In genomic region chr2:71617266-71617665, GRCh38 we compare ENCODE assay signal across 16 cellular contexts.
DNase-seq lines count a peak whose midpoint lies in the region; ATAC-seq and TF ChIP-seq lines count a peak whose summit lies in the region.
"Had no signal": no experiment of that assay in that cellular context is flagged by ENCODE, and none has a peak within 500 bp of the region (broad histone marks: within the 10 kb centered on the region; RNA-seq: fewer than 3 reads in every experiment).

No MANE protein-coding gene starts in this region.

- CTCF ChIA-PET in activated CD8-positive, alpha-beta memory T cell treated with anti-CD3 and anti-CD28 coated beads, Interleukin-2, amount 10 ng/mL, durations not matched to agents 7 days and 5 days (lab: Charles Lee), result no interaction called here

- peak; percentile 21 for DNase-seq in activated effector memory CD4-positive, alpha-beta T cell treated with anti-CD3 and anti-CD28 coated beads, Interleukin-2, amount 50 U/mL, for 16 hours
- DNase-seq in activated effector memory CD4-positive, alpha-beta T cell treated with Interleukin-2 at 50 U/mL for 16 hours, result no peak
- peak; percentile 16 for DNase-seq in activated CD8-positive, alpha-beta memory T cell treated with anti-CD3 and anti-CD28 coated beads, Interleukin-2, amount 10 ng/mL, durations not matched to agents 7 days and 5 days
- peak; percentile 13 for DNase-seq in lung (ENCODE audit: low spot score)
- DNase-seq in testis, result peak; percentile 6
- DNase-seq in vagina (ENCODE audit: extremely low spot score in 2 of 2), result no peak
- DNase-seq: DMS 273 treated with DMSO at 0.1 percent for 48 hours, GF-D8, KG1, NCI-H1417 treated with DMSO at 0.1 percent for 48 hours, NCI-H2029, NCI-H774, RPMI8226 had no signal

- ATAC-seq in activated CD8-positive, alpha-beta memory T cell treated with anti-CD3 and anti-CD28 coated beads, Interleukin-2, amount 10 ng/mL, durations not matched to agents 7 days and 5 days, result no peak
- ATAC-seq in lung (ENCODE audit: insufficient read depth, low FRiP score) (no peak), HG03432 (IDR thresholded peaks at IDR 0.05; ENCODE audit: unreplicated experiment) (no peak)
- ATAC-seq: GM23338 had no signal

- H3K36me3 Mint-ChIP-seq in activated CD8-positive, alpha-beta memory T cell treated with anti-CD3 and anti-CD28 coated beads, Interleukin-2, amount 10 ng/mL, durations not matched to agents 7 days and 5 days, result no peaks in the 10 kb centered on the region

- H3K9me3 ChIP-seq in lung (ENCODE audit: control insufficient read depth in 2 of 2, insufficient read depth in 1 of 2, low read length in 1 of 2), result no peaks in the 10 kb centered on the region
- no peaks in the 10 kb centered on the region for H3K9me3 ChIP-seq in testis
- H3K9me3 ChIP-seq in vagina, result no peaks in the 10 kb centered on the region

- H3K27ac Mint-ChIP-seq in activated CD8-positive, alpha-beta memory T cell treated with anti-CD3 and anti-CD28 coated beads, Interleukin-2, amount 10 ng/mL, durations not matched to agents 7 days and 5 days, result no peak overlapping the region
- H3K27ac Mint-ChIP-seq: GM23338 had no signal

- H3K27me3 Mint-ChIP-seq in activated CD8-positive, alpha-beta memory T cell treated with anti-CD3 and anti-CD28 coated beads, Interleukin-2, amount 10 ng/mL, durations not matched to agents 7 days and 5 days, result no peaks in the 10 kb centered on the region

- 97 to 98% methylated on average over 5 of the region's 5 CpGs for WGBS in lung, 2 donors
- 93 to 99% methylated on average over 5 of the region's 5 CpGs for WGBS in testis, 2 donors

- TF ChIP-seq CTCF in lung (IDR thresholded peaks at IDR 0.05; ENCODE audit: control extremely low read depth, extremely low read depth) (no peak), testis (IDR thresholded peaks at IDR 0.05) (no peak), vagina (IDR thresholded peaks at IDR 0.05) (no peak)

- no peaks in the 10 kb centered on the region for H3K9me3 Mint-ChIP-seq in activated CD8-positive, alpha-beta memory T cell treated with anti-CD3 and anti-CD28 coated beads, Interleukin-2, amount 10 ng/mL, durations not matched to agents 7 days and 5 days (ENCODE audit: low read depth)
- H3K9me3 Mint-ChIP-seq: GM23338 had no signal

- H3K36me3 ChIP-seq in lung (ENCODE audit: control insufficient read depth in 2 of 2, insufficient read depth in 2 of 2, low read length in 2 of 2) (no peaks in the 10 kb centered on the region), testis (ENCODE audit: low read depth, missing control alignments) (no peaks in the 10 kb centered on the region), vagina (no peaks in the 10 kb centered on the region)

- H3K4me3 ChIP-seq in lung (no peak overlapping the region), testis (no peak overlapping the region), vagina (no peak overlapping the region)
- H3K4me3 ChIP-seq: GM23338 had no signal

- H3K27me3 ChIP-seq in lung (ENCODE audit: control insufficient read depth, insufficient read depth), result no peaks in the 10 kb centered on the region
- H3K27me3 ChIP-seq in testis, result no peaks in the 10 kb centered on the region
- H3K27me3 ChIP-seq in vagina, result no peaks in the 10 kb centered on the region

- H3K4me1 ChIP-seq in lung (ENCODE audit: control insufficient read depth in 2 of 2, insufficient read depth in 2 of 2, low read length in 2 of 2) (peaks cover 12 to 21% of the 10 kb centered on the region in 2 donors), testis (peaks cover 25% of the 10 kb centered on the region), vagina (peaks cover 15% of the 10 kb centered on the region)

- H3K27ac ChIP-seq in lung (ENCODE audit: low read depth in 1 of 2, low read length in 1 of 2) (no peak overlapping the region), testis (no peak overlapping the region), vagina (no peak overlapping the region)
- H3K27ac ChIP-seq: C4-2B had no signal

- no peak overlapping the region for H3K4me3 Mint-ChIP-seq in activated CD8-positive, alpha-beta memory T cell treated with anti-CD3 and anti-CD28 coated beads, Interleukin-2, amount 10 ng/mL, durations not matched to agents 7 days and 5 days
- H3K4me3 Mint-ChIP-seq: GM23338 had no signal

- TF ChIP-seq POLR2A in testis (IDR thresholded peaks at IDR 0.05) (no peak), vagina (IDR thresholded peaks at IDR 0.05) (no peak)

- intact Hi-C loops in testis (cut with DNase I; ENCODE audit: low total_unique reads) (no loop called here), vagina (cut with DNase I) (no loop called here)

- no peaks in the 10 kb centered on the region for H3K4me1 Mint-ChIP-seq in activated CD8-positive, alpha-beta memory T cell treated with anti-CD3 and anti-CD28 coated beads, Interleukin-2, amount 10 ng/mL, durations not matched to agents 7 days and 5 days
- H3K4me1 Mint-ChIP-seq: GM23338 had no signal

Comparison
In these comparisons a context has a peak if more than half of its experiments do, and no peak if none do; other contexts are left out.
1. DNase-seq: peak in activated effector memory CD4-positive, alpha-beta T cell treated with anti-CD3 and anti-CD28 coated beads, Interleukin-2, amount 50 U/mL, for 16 hours (single experiment), activated CD8-positive, alpha-beta memory T cell treated with anti-CD3 and anti-CD28 coated beads, Interleukin-2, amount 10 ng/mL, durations not matched to agents 7 days and 5 days (single experiment), lung (single experiment) and testis (single experiment); none in activated effector memory CD4-positive, alpha-beta T cell treated with Interleukin-2 at 50 U/mL for 16 hours (single experiment) and vagina (0 of 2).